Comparison of ENCODE assay signal across 3 cellular contexts in the genomic region with DNA sequence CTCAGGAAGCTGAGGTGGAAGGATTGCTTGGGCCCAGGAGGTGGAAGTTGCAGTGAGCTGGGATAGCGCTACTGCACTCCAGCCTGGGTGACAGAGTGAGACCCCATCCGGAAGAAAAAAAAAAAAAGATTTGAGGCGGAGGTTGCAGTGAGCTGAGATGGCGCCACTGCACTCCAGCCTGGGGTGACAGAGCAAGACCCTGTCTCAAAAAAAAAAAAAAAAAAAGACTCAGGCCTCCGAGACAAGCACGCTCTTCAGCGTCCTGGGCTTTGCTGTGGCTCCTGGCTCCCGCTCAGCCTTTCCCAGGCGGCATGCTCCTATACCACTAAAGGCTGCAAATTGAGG.
TF ChIP-seq lines count a peak whose summit lies in the region.

No MANE protein-coding gene starts in this region.

TF ChIP-seq in SK-N-SH, 30 proteins besides CTCF, POLR2A, EP300 and RAD21:
- no peak for TF ChIP-seq POLR2AphosphoS5 (IDR thresholded peaks at IDR 0.05; ENCODE audit: low read depth, low read length)
- no peak for TF ChIP-seq RCOR1 (IDR thresholded peaks at IDR 0.05; ENCODE audit: low read length)
- no peak for TF ChIP-seq EZH2phosphoT487 (IDR thresholded peaks at IDR 0.05; ENCODE audit: borderline replicate concordance, low read depth)
- TF ChIP-seq SMC3 (IDR thresholded peaks at IDR 0.05; ENCODE audit: low read depth, low read length) = no peak
- TF ChIP-seq JUND (IDR thresholded peaks at IDR 0.05) = no peak

TF ChIP-seq in SK-N-SH treated with all-trans-retinoic acid at 6 μM for 48 hours, 23 proteins besides CTCF, POLR2A, EP300 and RAD21:
- TF ChIP-seq RARB (CRISPR knock-in tag; IDR thresholded peaks at IDR 0.05) = no peak
- TF ChIP-seq BACH2 (CRISPR knock-in tag; IDR thresholded peaks at IDR 0.05; ENCODE audit: borderline replicate concordance) = no peak
- TF ChIP-seq PATZ1 (CRISPR knock-in tag; IDR thresholded peaks at IDR 0.05; ENCODE audit: borderline replicate concordance) = no peak
- TF ChIP-seq ZFP30 (CRISPR knock-in tag; IDR thresholded peaks at IDR 0.05) = no peak
- TF ChIP-seq CSDC2 (CRISPR knock-in tag; IDR thresholded peaks at IDR 0.05) = no peak
- TF ChIP-seq ZNF70 (CRISPR knock-in tag; IDR thresholded peaks at IDR 0.05) = no peak
- TF ChIP-seq ARNTL (CRISPR knock-in tag; IDR thresholded peaks at IDR 0.05; ENCODE audit: borderline replicate concordance, low read depth) = no peak
- TF ChIP-seq SNAI2 (CRISPR knock-in tag; IDR thresholded peaks at IDR 0.05) = no peak
- TF ChIP-seq OSR1 (CRISPR knock-in tag; IDR thresholded peaks at IDR 0.05) = no peak
- TF ChIP-seq TOX (CRISPR knock-in tag; IDR thresholded peaks at IDR 0.05; ENCODE audit: borderline replicate concordance) = no peak
- no peak for TF ChIP-seq ZNF8 (CRISPR knock-in tag; IDR thresholded peaks at IDR 0.05)

TF ChIP-seq in endothelial cell of umbilical vein, 7 proteins besides CTCF, POLR2A, EP300 and RAD21:
- no peak for TF ChIP-seq EZH2 (IDR thresholded peaks at IDR 0.05; ENCODE audit: borderline replicate concordance, low read depth, low read length, severe bottlenecking)
- no peak for TF ChIP-seq GATA2 (IDR thresholded peaks at IDR 0.05; ENCODE audit: insufficient read depth, insufficient read length, low read depth, low read length)
- no peak for TF ChIP-seq FOS (IDR thresholded peaks at IDR 0.05; ENCODE audit: borderline replicate concordance, insufficient read depth, low read length)
- TF ChIP-seq JUN (IDR thresholded peaks at IDR 0.05; ENCODE audit: borderline replicate concordance, insufficient read depth, insufficient read length, low read depth) = no peak
- TF ChIP-seq, protein P1, sequence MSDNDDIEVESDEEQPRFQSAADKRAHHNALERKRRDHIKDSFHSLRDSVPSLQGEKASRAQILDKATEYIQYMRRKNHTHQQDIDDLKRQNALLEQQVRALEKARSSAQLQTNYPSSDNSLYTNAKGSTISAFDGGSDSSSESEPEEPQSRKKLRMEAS (IDR thresholded peaks at IDR 0.05; ENCODE audit: insufficient read depth, insufficient read length) = no peak
- TF ChIP-seq POLR2AphosphoS5 (IDR thresholded peaks at IDR 0.05; ENCODE audit: insufficient read depth, low read depth, low read length) = no peak
- TF ChIP-seq MYC (IDR thresholded peaks at IDR 0.05; ENCODE audit: low read depth, low read length) = no peak
